ENCODE assay signal across 11 cellular contexts in genomic region chr10:22646291-22646926, GRCh38.
A peak's percentile ranks its signal among the peaks of the same experiment; 100 is the strongest.
DNase-seq lines count a peak whose midpoint lies in the region; ATAC-seq, FAIRE-seq and TF ChIP-seq lines count a peak whose summit lies in the region.
"Had no signal": no experiment of that assay in that cellular context is flagged by ENCODE, and none has a peak within 500 bp of the region (broad histone marks: within the 10 kb centered on the region; RNA-seq: fewer than 3 reads in every experiment).

No MANE protein-coding gene starts in this region.

- H3K9me3 ChIP-seq in small intestine (ENCODE audit: control insufficient read depth, low read depth): no peaks in the 10 kb centered on the region
- H3K9me3 ChIP-seq: SJSA1 had no signal

- H3K4me3 Mint-ChIP-seq in T-helper 2 cell treated with Interferon-gamma antibody and Interleukin-4, amounts not matched to agents 5 μg/mL and 100 μg/mL, for 36 hours: peak overlapping the region; percentile 82
- H3K4me3 Mint-ChIP-seq in type B pancreatic cell: no peak overlapping the region

- no peaks in the 10 kb centered on the region for H3K27me3 ChIP-seq in small intestine (ENCODE audit: control insufficient read depth in 2 of 2, insufficient read depth in 2 of 2, low read length in 2 of 2)
- H3K27me3 ChIP-seq: SJSA1 had no signal

- no peak for TF ChIP-seq CTCF in type B pancreatic cell (conservative IDR thresholded peaks at IDR 0.05)

- no peaks in the 10 kb centered on the region for H3K27me3 Mint-ChIP-seq in T-helper 2 cell treated with Interferon-gamma antibody and Interleukin-4, amounts not matched to agents 5 μg/mL and 100 μg/mL, for 36 hours (ENCODE audit: low read depth)
- H3K27me3 Mint-ChIP-seq in type B pancreatic cell: no peaks in the 10 kb centered on the region

- H3K4me1 ChIP-seq in small intestine (ENCODE audit: control insufficient read depth in 2 of 2, insufficient read depth in 1 of 2, low read depth in 1 of 2, low read length in 1 of 2): peaks cover 0 to 22% of the 10 kb centered on the region in 2 donors
- H3K4me1 ChIP-seq: parathyroid adenoma had no signal

- 53 to 64% (median 59%) methylated on average over 2 of the region's 2 CpGs for WGBS in small intestine, 3 donors

- H3K4me1 Mint-ChIP-seq in T-helper 2 cell treated with Interferon-gamma antibody and Interleukin-4, amounts not matched to agents 5 μg/mL and 100 μg/mL, for 36 hours (ENCODE audit: low read depth): peaks cover 84% of the 10 kb centered on the region
- peaks cover 39% of the 10 kb centered on the region for H3K4me1 Mint-ChIP-seq in type B pancreatic cell (ENCODE audit: unreplicated experiment)

- no peak for DNase-seq in T-helper 2 cell treated with Interferon-gamma antibody and Interleukin-4, amounts not matched to agents 5 μg/mL and 100 μg/mL, for 36 hours (ENCODE audit: low spot score)
- peak; percentile 58 for DNase-seq in small intestine
- no peak for DNase-seq in NCI-H2081 treated with DMSO at 0.1 percent for 48 hours (lab: John Stamatoyannopoulos, UW)
- no peak for DNase-seq in NOMO-1 treated with dmso at 0.1 percent for 144 hours (lab: John Stamatoyannopoulos, UW; ENCODE audit: unreplicated experiment)
- DNase-seq in SKM-1 treated with dmso at 0.1 percent for 144 hours (lab: John Stamatoyannopoulos, UW; ENCODE audit: unreplicated experiment): no peak
- DNase-seq in type B pancreatic cell (ENCODE audit: extremely low spot score, unreplicated experiment): no peak
- DNase-seq: foreskin fibroblast had no signal

- no peaks in the 10 kb centered on the region for H3K9me3 Mint-ChIP-seq in T-helper 2 cell treated with Interferon-gamma antibody and Interleukin-4, amounts not matched to agents 5 μg/mL and 100 μg/mL, for 36 hours
- peaks cover 6% of the 10 kb centered on the region for H3K9me3 Mint-ChIP-seq in type B pancreatic cell

- H3K27ac Mint-ChIP-seq in T-helper 2 cell treated with Interferon-gamma antibody and Interleukin-4, amounts not matched to agents 5 μg/mL and 100 μg/mL, for 36 hours: peak overlapping the region; percentile 87
- no peak overlapping the region for H3K27ac Mint-ChIP-seq in type B pancreatic cell

- H3K4me3 ChIP-seq in small intestine (ENCODE audit: low read depth in 1 of 2, low read length in 2 of 2): no peak overlapping the region
- H3K4me3 ChIP-seq: SJSA1 had no signal

- FAIRE-seq in small intestine (lab: Jason Lieb, UNC): no peak

- peak overlapping the region; percentile 44 to 59 for H3K27ac ChIP-seq in small intestine (ENCODE audit: low read depth in 1 of 2, low read length in 1 of 2)
- H3K27ac ChIP-seq: parathyroid adenoma, SJSA1 had no signal

- H3K36me3 ChIP-seq in small intestine (ENCODE audit: control insufficient read depth in 2 of 2, insufficient read depth in 2 of 2, low read length in 2 of 2): no peaks in the 10 kb centered on the region
- H3K36me3 ChIP-seq: SJSA1 had no signal

- peaks cover 31% of the 10 kb centered on the region for H3K36me3 Mint-ChIP-seq in T-helper 2 cell treated with Interferon-gamma antibody and Interleukin-4, amounts not matched to agents 5 μg/mL and 100 μg/mL, for 36 hours (ENCODE audit: low read depth)
- H3K36me3 Mint-ChIP-seq in type B pancreatic cell: peaks cover 3% of the 10 kb centered on the region

- ATAC-seq in GM19025 (IDR thresholded peaks at IDR 0.05; ENCODE audit: low read depth, unreplicated experiment) (peak; percentile 46), HG02678 (IDR thresholded peaks at IDR 0.05; ENCODE audit: unreplicated experiment) (peak; percentile 70)
